9 cellular contexts compared by ENCODE assay signal in genomic region chrX:39813631-39814246, GRCh38.
A peak's percentile ranks its signal among the peaks of the same experiment; 100 is the strongest.
DNase-seq lines count a peak whose midpoint lies in the region; ATAC-seq and TF ChIP-seq lines count a peak whose summit lies in the region.
"Had no signal": no experiment of that assay in that cellular context is flagged by ENCODE, and none has a peak within 500 bp of the region (broad histone marks: within the 10 kb centered on the region; RNA-seq: fewer than 3 reads in every experiment).

No MANE protein-coding gene starts in this region.

- intact Hi-C loops in upper lobe of right lung (cut with DNase I), result no loop called here

- H3K4me2 ChIP-seq in Karpas-422 (ENCODE audit: low read depth, low read length, poor library complexity, severe bottlenecking), result no peak overlapping the region

- H3K79me2 ChIP-seq in Karpas-422 (ENCODE audit: low read length), result no peaks in the 10 kb centered on the region

- no peaks in the 10 kb centered on the region for H4K20me1 ChIP-seq in Karpas-422 (ENCODE audit: insufficient read depth, low read depth, low read length)

- H3K27ac ChIP-seq in upper lobe of right lung (no peak overlapping the region), Karpas-422 (ENCODE audit: low read length) (no peak overlapping the region)
- H3K27ac ChIP-seq: 22Rv1 had no signal

- peaks cover 3% of the 10 kb centered on the region for H3K4me1 ChIP-seq in upper lobe of right lung
- peaks cover 8% of the 10 kb centered on the region for H3K4me1 ChIP-seq in Karpas-422 (ENCODE audit: low read length)

- no peaks in the 10 kb centered on the region for H3K9me2 ChIP-seq in Karpas-422 (replicated peaks; ENCODE audit: insufficient read depth, low read length)

- H3K27me3 ChIP-seq in upper lobe of right lung, result no peaks in the 10 kb centered on the region
- no peaks in the 10 kb centered on the region for H3K27me3 ChIP-seq in Karpas-422 (ENCODE audit: low read length)

- ATAC-seq in upper lobe of right lung, result peak; percentile 43
- ATAC-seq in GM19467 (IDR thresholded peaks at IDR 0.05; ENCODE audit: unreplicated experiment), result no peak

- DNase-seq in NCI-H146 (lab: John Stamatoyannopoulos, UW) (peak; percentile 26), NCI-H146 treated with DMSO at 0.1 percent for 48 hours (lab: John Stamatoyannopoulos, UW; ENCODE audit: unreplicated experiment) (no peak), cardiac fibroblast (ENCODE audit: low read depth in 2 of 2) (peak; percentile 78 to 89), lung microvascular endothelial cell (ENCODE audit: low read depth in 2 of 2) (peak; percentile 62 to 87), upper lobe of right lung (no peak), CD1c-positive myeloid dendritic cell (ENCODE audit: extremely low spot score) (no peak), Karpas-422 (no peak)

- no peak overlapping the region for H2AFZ ChIP-seq in Karpas-422 (ENCODE audit: low read length)

- H3K9me3 ChIP-seq in upper lobe of right lung (no peaks in the 10 kb centered on the region), Karpas-422 (ENCODE audit: low read length) (no peaks in the 10 kb centered on the region)

- H3K36me3 ChIP-seq in upper lobe of right lung (no peaks in the 10 kb centered on the region), Karpas-422 (ENCODE audit: insufficient read depth, low read length) (no peaks in the 10 kb centered on the region)

- H3K4me3 ChIP-seq in cardiac fibroblast (replicated peaks in 1 of 2; ENCODE audit: low read depth in 2 of 2, low read length in 2 of 2), result no peak overlapping the region
- no peak overlapping the region for H3K4me3 ChIP-seq in upper lobe of right lung
- no peak overlapping the region for H3K4me3 ChIP-seq in Karpas-422 (ENCODE audit: low read length)

- TF ChIP-seq CTCF in cardiac fibroblast (IDR thresholded peaks at IDR 0.05; ENCODE audit: low read depth, low read length) (no peak), upper lobe of right lung (IDR thresholded peaks at IDR 0.05) (no peak)

- no peak overlapping the region for H3K9ac ChIP-seq in Karpas-422 (ENCODE audit: low read length)

Comparison
In these comparisons a context has a peak if more than half of its experiments do, and no peak if none do; other contexts are left out.
1. DNase-seq: peak in NCI-H146 (single experiment), cardiac fibroblast (2 of 2) and lung microvascular endothelial cell (2 of 2); none in NCI-H146 treated with DMSO at 0.1 percent for 48 hours (single experiment), upper lobe of right lung (single experiment), CD1c-positive myeloid dendritic cell (single experiment) and Karpas-422 (single experiment).